In genomic region chr4:141352775-141353544, GRCh38 we compare ENCODE assay signal across 9 cellular contexts.
A peak's percentile ranks its signal among the peaks of the same experiment; 100 is the strongest.
DNase-seq lines count a peak whose midpoint lies in the region; ATAC-seq and TF ChIP-seq lines count a peak whose summit lies in the region.
"Had no signal": no experiment of that assay in that cellular context is flagged by ENCODE, and none has a peak within 500 bp of the region (broad histone marks: within the 10 kb centered on the region; RNA-seq: fewer than 3 reads in every experiment).

No MANE protein-coding gene starts in this region.

- intact Hi-C loops in heart left ventricle (cut with DNase I) (no loop called here), posterior cingulate gyrus (cut with DNase I) (no loop called here)

- peak; percentile 17; the same call in 2 of the 3 replicates for ATAC-seq in SK-N-SH treated with all-trans-retinoic acid at 6 μM for 48 hours
- peak; percentile 42 to 71 (median 59) for ATAC-seq in heart left ventricle
- ATAC-seq in HG02759 (IDR thresholded peaks at IDR 0.05; ENCODE audit: unreplicated experiment): no peak

- H3K9me3 ChIP-seq in heart left ventricle (peaks cover 0 to 7% (median 0%) of the 10 kb centered on the region in 12 donors), smooth muscle cell (replicated peaks; ENCODE audit: low read depth) (no peaks in the 10 kb centered on the region)
- H3K9me3 ChIP-seq: testis had no signal

- peak overlapping the region; percentile 89 for H2AFZ ChIP-seq in smooth muscle cell (ENCODE audit: low read depth)
- H2AFZ ChIP-seq: parathyroid adenoma had no signal

- WGBS in heart left ventricle, 4 donors: 31 to 41% (median 38%) methylated on average over 5 of the region's 5 CpGs
- 8% methylated on average over 5 of the region's 5 CpGs for WGBS in smooth muscle cell (ENCODE audit: low lambda C conversion rate)

- H3K9ac ChIP-seq in smooth muscle cell (ENCODE audit: low read depth): peak overlapping the region; percentile 67
- H3K9ac ChIP-seq: parathyroid adenoma had no signal

- H3K27me3 ChIP-seq in heart left ventricle: no peaks in the 10 kb centered on the region
- no peaks in the 10 kb centered on the region for H3K27me3 ChIP-seq in smooth muscle cell (ENCODE audit: low read depth)
- H3K27me3 ChIP-seq: testis had no signal

- peak overlapping the region in 9 of 12 donors; percentile 6 to 85 (median 34) for H3K27ac ChIP-seq in heart left ventricle
- H3K27ac ChIP-seq in smooth muscle cell (ENCODE audit: low read depth): peak overlapping the region; percentile 94
- H3K27ac ChIP-seq: parathyroid adenoma, testis had no signal

- H4K20me1 ChIP-seq in smooth muscle cell (ENCODE audit: low read depth): no peaks in the 10 kb centered on the region

- DNase-seq in HFF-Myc (ENCODE audit: extremely low read depth, low read depth) (peak; percentile 31), heart left ventricle (no peak), smooth muscle cell (lab: John Stamatoyannopoulos, UW; ENCODE audit: unreplicated experiment) (no peak), posterior cingulate gyrus (no peak), SW 1271 (lab: John Stamatoyannopoulos, UW) (no peak)
- DNase-seq: testis had no signal

- TF ChIP-seq CTCF in HFF-Myc (IDR thresholded peaks at IDR 0.05; ENCODE audit: low read depth, low read length, missing control alignments) (no peak), heart left ventricle (IDR thresholded peaks at IDR 0.05) (no peak), smooth muscle cell (IDR thresholded peaks at IDR 0.05; ENCODE audit: borderline replicate concordance, insufficient read depth, poor library complexity, severe bottlenecking) (no peak)

- H3F3A ChIP-seq in smooth muscle cell (ENCODE audit: low read depth): peaks cover 15% of the 10 kb centered on the region

- peaks cover 0 to 30% (median 0%) of the 10 kb centered on the region in 12 donors for H3K4me1 ChIP-seq in heart left ventricle
- peaks cover 17% of the 10 kb centered on the region for H3K4me1 ChIP-seq in smooth muscle cell (ENCODE audit: low read depth)
- H3K4me1 ChIP-seq: parathyroid adenoma, testis had no signal

- peak overlapping the region; percentile 75 for H3K4me2 ChIP-seq in smooth muscle cell

- H3K79me2 ChIP-seq in smooth muscle cell (ENCODE audit: low read depth): no peaks in the 10 kb centered on the region
- H3K79me2 ChIP-seq: parathyroid adenoma had no signal

- H3K36me3 ChIP-seq in heart left ventricle: no peaks in the 10 kb centered on the region
- H3K36me3 ChIP-seq in smooth muscle cell (ENCODE audit: low read depth): no peaks in the 10 kb centered on the region

- no peak for TF ChIP-seq POLR2A in heart left ventricle (IDR thresholded peaks at IDR 0.05)

- H3K4me3 ChIP-seq in HFF-Myc (replicated peaks; ENCODE audit: low read depth, low read length) (no peak overlapping the region), heart left ventricle (peak overlapping the region in 4 of 12 donors; percentile 0 to 12 (median 6)), smooth muscle cell (no peak overlapping the region)
- H3K4me3 ChIP-seq: testis had no signal

TF ChIP-seq in SK-N-SH treated with all-trans-retinoic acid at 6 μM for 48 hours, 23 proteins besides CTCF, POLR2A, EP300 and RAD21:
- no peak for TF ChIP-seq TSHZ2 (CRISPR knock-in tag; IDR thresholded peaks at IDR 0.05)
- TF ChIP-seq ISL1 (CRISPR knock-in tag; IDR thresholded peaks at IDR 0.05): peak; percentile 8; the same call in 1 of the 2 replicates
- TF ChIP-seq CSRNP3 (CRISPR knock-in tag; IDR thresholded peaks at IDR 0.05): no peak
TF ChIP-seq in SK-N-SH treated with all-trans-retinoic acid at 6 μM for 48 hours: peak in this region for 1.
